ENCODE assay signal across 33 cellular contexts in genomic region chr7:134616611-134617010, GRCh38.
"Had no signal": no experiment of that assay in that cellular context is flagged by ENCODE, and none has a peak within 500 bp of the region (broad histone marks: within the 10 kb centered on the region; RNA-seq: fewer than 3 reads in every experiment).

No MANE protein-coding gene starts in this region.

- H3K36me3 ChIP-seq: brain microvascular endothelial cell, esophagus muscularis mucosa, gastrocnemius medialis, heart left ventricle had no signal

- H3K36me3 Mint-ChIP-seq: activated CD4-positive, alpha-beta memory T cell treated with anti-CD3 and anti-CD28 coated beads for 36 hours had no signal

- H3K27ac ChIP-seq: brain microvascular endothelial cell, esophagus muscularis mucosa, gastrocnemius medialis, heart left ventricle had no signal

- H3K4me1 Mint-ChIP-seq: central memory CD8-positive, alpha-beta T cell had no signal

- ATAC-seq: activated CD4-positive, alpha-beta T cell treated with anti-CD3 and anti-CD28 coated beads for 36 hours; activated CD8-positive, alpha-beta memory T cell treated with anti-CD3 and anti-CD28 coated beads, Interleukin-2, amount 10 ng/mL, durations not matched to agents 7 days and 5 days; activated CD8-positive, alpha-beta T cell treated with anti-CD3 and anti-CD28 coated beads, Interleukin-2, amount 10 ng/mL, durations not matched to agents 7 days and 5 days; activated T-cell treated with anti-CD3 and anti-CD28 coated beads, Interleukin-2, amount 50 U/mL, for 72 hours; effector memory CD8-positive, alpha-beta T cell; foreskin keratinocyte; gastrocnemius medialis; heart left ventricle had no signal

- H3K27ac Mint-ChIP-seq: activated CD4-positive, alpha-beta memory T cell treated with anti-CD3 and anti-CD28 coated beads for 36 hours; activated CD4-positive, alpha-beta T cell treated with anti-CD3 and anti-CD28 coated beads for 36 hours; activated CD4-positive, alpha-beta T cell treated with anti-CD3 and anti-CD28 coated beads, Interleukin-2, amount 10 ng/mL, durations not matched to agents 24 days and 14 days; activated CD8-positive, alpha-beta memory T cell treated with anti-CD3 and anti-CD28 coated beads, Interleukin-2, amount 10 ng/mL, durations not matched to agents 7 days and 5 days; activated CD8-positive, alpha-beta T cell treated with anti-CD3 and anti-CD28 coated beads, Interleukin-2, amount 10 ng/mL, durations not matched to agents 7 days and 5 days; activated naive CD8-positive, alpha-beta T cell; activated T-cell treated with anti-CD3 and anti-CD28 coated beads, Interleukin-2, amount 50 U/mL, for 24 hours; activated T-cell treated with anti-CD3 and anti-CD28 coated beads, Interleukin-2, amount 50 U/mL, for 72 hours; effector memory CD8-positive, alpha-beta T cell had no signal

- H3K9me3 Mint-ChIP-seq: activated T-cell treated with anti-CD3 and anti-CD28 coated beads, Interleukin-2, amount 50 U/mL, for 24 hours; central memory CD8-positive, alpha-beta T cell; effector memory CD8-positive, alpha-beta T cell had no signal

- H3K9me3 ChIP-seq: esophagus muscularis mucosa, gastrocnemius medialis, heart left ventricle had no signal

- FAIRE-seq: astrocyte, bronchial epithelial cell, colon had no signal

- DNase-seq: activated CD4-positive, alpha-beta memory T cell treated with anti-CD3 and anti-CD28 coated beads for 36 hours; activated CD4-positive, alpha-beta T cell treated with anti-CD3 and anti-CD28 coated beads for 36 hours; activated CD4-positive, alpha-beta T cell treated with anti-CD3 and anti-CD28 coated beads, Interleukin-2, amount 10 ng/mL, durations not matched to agents 24 days and 14 days; activated CD4-positive, CD25-positive, alpha-beta regulatory T cell; activated CD4-positive, CD25-positive, alpha-beta regulatory T cell treated with anti-CD3 and anti-CD28 coated beads, Interleukin-2, amount 50 U/mL, for 72 hours; activated CD8-positive, alpha-beta memory T cell treated with anti-CD3 and anti-CD28 coated beads, Interleukin-2, amount 10 ng/mL, durations not matched to agents 7 days and 5 days; activated CD8-positive, alpha-beta memory T cell treated with anti-CD3 and anti-CD28 coated beads, Interleukin-2, amount 50 U/mL, for 4 hours; activated CD8-positive, alpha-beta T cell treated with anti-CD3 and anti-CD28 coated beads, Interleukin-2, amount 10 ng/mL, durations not matched to agents 7 days and 5 days; activated gamma-delta T cell; activated naive CD4-positive, alpha-beta T cell; activated naive CD4-positive, alpha-beta T cell treated with anti-CD3 and anti-CD28 coated beads, Interleukin-2, amount 50 U/mL, for 16 hours; activated T-cell treated with anti-CD3 and anti-CD28 coated beads for 4 hours; activated T-cell treated with anti-CD3 and anti-CD28 coated beads, Interleukin-2, amount 50 U/mL, for 24 hours; activated T-cell treated with anti-CD3 and anti-CD28 coated beads, Interleukin-2, amount 50 U/mL, for 72 hours; amniotic stem cell; anterior cingulate cortex; brain microvascular endothelial cell; cortex of kidney; dermis blood vessel endothelial cell; effector CD4-positive, alpha-beta T cell; effector memory CD8-positive, alpha-beta T cell; erythroblast; foreskin keratinocyte; gastrocnemius medialis; glutamatergic neuron; heart left ventricle; T-helper 2 cell had no signal

- H3K27me3 ChIP-seq: brain microvascular endothelial cell, foreskin keratinocyte, gastrocnemius medialis, heart left ventricle had no signal

- H3K4me3 Mint-ChIP-seq: activated CD4-positive, alpha-beta memory T cell treated with anti-CD3 and anti-CD28 coated beads for 36 hours; activated CD4-positive, alpha-beta T cell treated with anti-CD3 and anti-CD28 coated beads for 36 hours; activated CD4-positive, alpha-beta T cell treated with anti-CD3 and anti-CD28 coated beads, Interleukin-2, amount 10 ng/mL, durations not matched to agents 24 days and 14 days; activated CD8-positive, alpha-beta memory T cell treated with anti-CD3 and anti-CD28 coated beads, Interleukin-2, amount 10 ng/mL, durations not matched to agents 7 days and 5 days; activated CD8-positive, alpha-beta T cell treated with anti-CD3 and anti-CD28 coated beads, Interleukin-2, amount 10 ng/mL, durations not matched to agents 7 days and 5 days; activated naive CD8-positive, alpha-beta T cell; activated T-cell treated with anti-CD3 and anti-CD28 coated beads, Interleukin-2, amount 50 U/mL, for 24 hours; activated T-cell treated with anti-CD3 and anti-CD28 coated beads, Interleukin-2, amount 50 U/mL, for 72 hours; central memory CD8-positive, alpha-beta T cell; effector memory CD8-positive, alpha-beta T cell had no signal

- H3K4me3 ChIP-seq: esophagus muscularis mucosa, gastrocnemius medialis, heart left ventricle had no signal

- H3K4me1 ChIP-seq: gastrocnemius medialis had no signal
